In the genomic region with DNA sequence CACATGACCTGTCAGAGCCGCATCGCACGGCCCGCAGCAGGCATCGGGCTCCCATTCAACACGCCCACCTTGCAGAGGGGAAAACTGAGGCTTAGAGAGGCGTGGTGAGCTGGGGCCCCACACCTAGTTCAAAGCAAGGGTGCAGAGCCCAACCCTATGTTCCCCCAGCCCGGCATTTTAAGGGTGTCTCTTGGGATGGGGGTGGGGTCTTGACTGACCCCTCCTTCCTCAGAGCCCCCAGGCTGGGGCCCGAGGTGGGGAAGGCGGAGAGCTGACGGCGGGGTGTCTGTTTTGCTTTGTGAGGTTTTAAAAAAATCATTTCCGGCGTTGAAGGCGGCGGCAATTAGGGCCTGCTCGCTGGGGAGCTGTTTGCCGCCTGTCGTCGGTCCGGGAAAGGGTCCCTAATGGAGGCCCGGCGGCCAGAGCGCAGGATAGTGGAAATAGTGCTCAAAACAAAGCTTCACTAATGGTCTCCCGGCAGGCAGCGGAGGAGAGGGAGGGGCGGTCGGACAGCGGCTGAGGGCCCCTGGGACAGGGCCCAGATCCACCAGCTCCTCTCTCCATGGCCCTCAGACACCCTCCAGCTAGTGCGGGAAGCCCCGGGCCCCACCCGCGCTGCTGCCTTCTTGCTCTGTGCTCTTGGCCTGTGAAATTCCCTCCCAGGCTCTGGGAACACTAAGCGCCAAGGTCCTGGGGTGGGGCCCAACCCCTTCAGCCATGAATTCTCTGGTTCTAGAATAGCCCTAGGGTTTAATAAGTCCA, we compare ENCODE assay signal across 8 cellular contexts. TPM values are rescaled to one million over a fixed set of nuclear protein-coding genes. Genes with fewer than 3 reads are reported as not detected.
DNase-seq lines count a peak whose midpoint lies in the region; ATAC-seq and TF ChIP-seq lines count a peak whose summit lies in the region.

No MANE protein-coding gene starts in this region.

- TF ChIP-seq CTCF in glutamatergic neuron (IDR thresholded peaks at IDR 0.05; ENCODE audit: partially characterized antibody, unreplicated experiment) (no peak), retinal pigment epithelial cell (conservative IDR thresholded peaks at IDR 0.05; ENCODE audit: low read depth, low read length) (peak; percentile 2), Peyer's patch (IDR thresholded peaks at IDR 0.05) (no peak)

- H3K9me3 ChIP-seq in HAP-1 (no peaks in the 10 kb centered on the region), Peyer's patch (no peaks in the 10 kb centered on the region)

- H3K4me1 Mint-ChIP-seq in T-cell (peaks cover 16 to 28% (median 16%) of the 10 kb centered on the region in 3 donors), glutamatergic neuron (ENCODE audit: low read depth, unreplicated experiment) (peaks cover 45% of the 10 kb centered on the region)

- H3K27ac ChIP-seq in Peyer's patch: peak overlapping the region in 1 of 4 donors; percentile 34

- no peak for TF ChIP-seq POLR2A in Peyer's patch (IDR thresholded peaks at IDR 0.05)

- POLR2A ChIA-PET in T-cell (lab: Charles Lee): interaction anchor here in 1 of 2 donors (0.6 kb wide), 1 partner anchor 269 kb away, joined by 3 read pairs; no protein-coding TSS in a partner anchor

- H3K4me1 ChIP-seq in HAP-1 (peaks cover 9% of the 10 kb centered on the region), Peyer's patch (peaks cover 0 to 8% (median 0%) of the 10 kb centered on the region in 4 donors)

- H3K9me3 Mint-ChIP-seq in T-cell (no peaks in the 10 kb centered on the region), glutamatergic neuron (ENCODE audit: unreplicated experiment) (peaks cover 16% of the 10 kb centered on the region)

- in situ Hi-C loops in HAP-1 (cut with MboI; ENCODE audit: low sequenced_read_pairs): no loop called here

- H3K27me3 ChIP-seq in HAP-1 (ENCODE audit: low read depth) (no peaks in the 10 kb centered on the region), Peyer's patch (no peaks in the 10 kb centered on the region)

- ATAC-seq in T-cell (replicated peaks in 1 of 4) (peak; percentile 56 to 71 (median 64)), HG03457 (IDR thresholded peaks at IDR 0.05; ENCODE audit: unreplicated experiment) (no peak)

- DNase-seq in HAP-1 (ENCODE audit: low spot score in 2 of 2): peak; percentile 15 to 53
- peak in 28 of 34 experiments; percentile 5 to 42 (median 18) for DNase-seq in T-cell
- DNase-seq in glutamatergic neuron: peak; percentile 88
- DNase-seq in retinal pigment epithelial cell (ENCODE audit: low read depth): no peak
- no peak for DNase-seq in HPDE6-E6E7 (ENCODE audit: extremely low spot score)
- no peak for DNase-seq in UCSD-AML1 (lab: John Stamatoyannopoulos, UW; ENCODE audit: unreplicated experiment)
- DNase-seq in Peyer's patch: no peak

- no peaks in the 10 kb centered on the region for H3K36me3 Mint-ChIP-seq in T-cell
- peaks cover 4% of the 10 kb centered on the region for H3K36me3 Mint-ChIP-seq in glutamatergic neuron (ENCODE audit: unreplicated experiment)

- H3K27ac Mint-ChIP-seq in T-cell (peak overlapping the region; percentile 39 to 43), glutamatergic neuron (ENCODE audit: unreplicated experiment) (peak overlapping the region; percentile 85)

- H3K4me3 Mint-ChIP-seq in T-cell: peak overlapping the region; percentile 49 to 64 (median 63)
- H3K4me3 Mint-ChIP-seq in glutamatergic neuron (ENCODE audit: unreplicated experiment): peak overlapping the region; percentile 64

- H3K27me3 Mint-ChIP-seq in T-cell (peaks cover 22 to 55% of the 10 kb centered on the region in 2 donors), glutamatergic neuron (ENCODE audit: unreplicated experiment) (peaks cover 18% of the 10 kb centered on the region)

- H3K4me3 ChIP-seq in HAP-1: peak overlapping the region; percentile 8
- peak overlapping the region; percentile 24 for H3K4me3 ChIP-seq in retinal pigment epithelial cell (ENCODE audit: low read length)
- H3K4me3 ChIP-seq in Peyer's patch: peak overlapping the region in 2 of 4 donors; percentile 12 to 25

- CTCF ChIA-PET in T-cell (lab: Charles Lee): interaction anchor here in 1 of 2 donors (0.6 kb wide), 1 partner anchor 844 kb away, joined by 3 read pairs; no protein-coding TSS in a partner anchor

- H3K36me3 ChIP-seq in HAP-1 (replicated peaks) (no peaks in the 10 kb centered on the region), Peyer's patch (no peaks in the 10 kb centered on the region)

RNA-seq across cellular contexts. Expression of a gene that starts 11.9 kb away (rescaled TPM):
- total RNA-seq in T-cell (not detected), glutamatergic neuron (ENCODE audit: unreplicated experiment) (15.9 TPM), Peyer's patch (1 to 10 TPM in 1 of 4 donors, under 1 TPM in 2, not detected in 1; 0.57 to 3.7 (median 0.80) TPM)

Comparison
In these comparisons a context has a peak if more than half of its experiments do, and no peak if none do; other contexts are left out.
1. DNase-seq: peak in HAP-1 (2 of 2), T-cell (28 of 34) and glutamatergic neuron (single experiment); none in retinal pigment epithelial cell (single experiment), HPDE6-E6E7 (single experiment), UCSD-AML1 (single experiment) and Peyer's patch (0 of 3).